Comparison of ENCODE assay signal across 27 cellular contexts in genomic region chr15:39462691-39463090, GRCh38.
DNase-seq lines count a peak whose midpoint lies in the region; ATAC-seq lines count a peak whose summit lies in the region.
"Had no signal": no experiment of that assay in that cellular context is flagged by ENCODE, and none has a peak within 500 bp of the region (broad histone marks: within the 10 kb centered on the region; RNA-seq: fewer than 3 reads in every experiment).

No MANE protein-coding gene starts in this region.

- H3K9me2 ChIP-seq in GM23248 (ENCODE audit: insufficient read depth), result no peaks in the 10 kb centered on the region

- no peaks in the 10 kb centered on the region for H3K36me3 Mint-ChIP-seq in T-cell
- H3K36me3 Mint-ChIP-seq: activated naive CD8-positive, alpha-beta T cell treated with anti-CD3 and anti-CD28 coated beads, Interleukin-2, amount 10 ng/mL, durations not matched to agents 7 days and 5 days; CD4-positive, CD25-positive, alpha-beta regulatory T cell had no signal

- WGBS in GM23248 (ENCODE audit: low coverage in 1 of 2, low lambda C conversion rate in 2 of 2, missing lambda C conversion rate in 2 of 2), 2 experiments, result 93 to 94% methylated on average over 1 of the region's 1 CpG

- H3K4me3 Mint-ChIP-seq in T-cell, result no peak overlapping the region
- H3K4me3 Mint-ChIP-seq: activated naive CD8-positive, alpha-beta T cell treated with anti-CD3 and anti-CD28 coated beads, Interleukin-2, amount 10 ng/mL, durations not matched to agents 7 days and 5 days; CD4-positive, CD25-positive, alpha-beta regulatory T cell; T-helper 1 cell treated with Interleukin-12 subunit alpha and Interleukin-12 subunit beta and Interleukin-4 antibody, amounts not matched to agents 30 μg/mL and 1 μg/mL, for 36 hours; type B pancreatic cell had no signal

- no peaks in the 10 kb centered on the region for H3K36me3 ChIP-seq in GM23248 (ENCODE audit: low read depth)
- H3K36me3 ChIP-seq: heart right ventricle, neutrophil, SJCRH30, spleen, stomach had no signal

- peak overlapping the region; percentile 57 for H3K27ac ChIP-seq in GM23248
- H3K27ac ChIP-seq: neutrophil, SJCRH30, VCaP had no signal

- ATAC-seq in T-cell (replicated peaks in 1 of 4), result no peak
- ATAC-seq: esophagus mucosa, GM12878 had no signal

- H3K9me3 Mint-ChIP-seq in T-cell, result no peaks in the 10 kb centered on the region
- H3K9me3 Mint-ChIP-seq: activated naive CD8-positive, alpha-beta T cell treated with anti-CD3 and anti-CD28 coated beads, Interleukin-2, amount 10 ng/mL, durations not matched to agents 7 days and 5 days; T-helper 1 cell treated with Interleukin-12 subunit alpha and Interleukin-12 subunit beta and Interleukin-4 antibody, amounts not matched to agents 30 μg/mL and 1 μg/mL, for 36 hours had no signal

- peaks cover 0 to 5% of the 10 kb centered on the region in 2 donors for H3K27me3 Mint-ChIP-seq in T-cell
- H3K27me3 Mint-ChIP-seq: activated naive CD8-positive, alpha-beta T cell treated with anti-CD3 and anti-CD28 coated beads, Interleukin-2, amount 10 ng/mL, durations not matched to agents 7 days and 5 days; type B pancreatic cell had no signal

- DNase-seq in GM23248 (peak; percentile 62), RPMI7951 (ENCODE audit: low read depth) (peak; percentile 78), dermis microvascular lymphatic vessel endothelial cell (ENCODE audit: low read depth in 2 of 2) (peak; percentile 47 to 84), lung microvascular endothelial cell (ENCODE audit: low read depth in 2 of 2) (peak; percentile 82 to 90), NCI-H2081 treated with DMSO at 0.1 percent for 48 hours (lab: John Stamatoyannopoulos, UW) (no peak), RPMI8226 (no peak), T-cell (no peak), HuH-7.5 (ENCODE audit: low spot score) (no peak)
- DNase-seq: activated CD4-positive, alpha-beta T cell treated with anti-CD3 and anti-CD28 coated beads, Interleukin-2, amount 50 U/mL, for 1 hour; activated CD8-positive, alpha-beta memory T cell treated with anti-CD3 and anti-CD28 coated beads, Interleukin-2, amount 50 U/mL, for 4 hours; activated naive CD8-positive, alpha-beta T cell treated with anti-CD3 and anti-CD28 coated beads, Interleukin-2, amount 10 ng/mL, durations not matched to agents 7 days and 5 days; caudate nucleus; CD4-positive, CD25-positive, alpha-beta regulatory T cell; heart right ventricle; left ventricle myocardium superior; NCI-H146; NCI-H82; SJCRH30; spleen; stimulated activated CD4-positive, alpha-beta T cell treated with anti-CD3 and anti-CD28 coated beads, Interleukin-4, amount 100 ng/mL, for 4 hours; stomach had no signal

- POLR2A ChIA-PET in T-cell (lab: Charles Lee), result interaction anchor here in 1 of 2 donors (0.9 kb wide), 1 partner anchor 10 kb away, joined by 4 read pairs; no protein-coding TSS in a partner anchor

- in situ Hi-C loops in GM23248 (cut with MboI), result loop anchor here (10.0 kb wide), 1 partner anchor 112 kb away; no protein-coding TSS in a partner anchor

- no peak overlapping the region for H3K4me3 ChIP-seq in GM23248
- H3K4me3 ChIP-seq: GM12878, heart right ventricle, SJCRH30, spleen, stomach had no signal

- peaks cover 36% of the 10 kb centered on the region for H3K4me1 ChIP-seq in GM23248 (ENCODE audit: insufficient read depth)

- H3K9ac ChIP-seq in GM23248, result no peak overlapping the region

- H3K27me3 ChIP-seq in GM23248 (replicated peaks; ENCODE audit: insufficient read depth), result no peaks in the 10 kb centered on the region
- H3K27me3 ChIP-seq: heart right ventricle, neutrophil, SJCRH30, spleen, stomach had no signal

- no peaks in the 10 kb centered on the region for H3K4me1 Mint-ChIP-seq in T-cell
- H3K4me1 Mint-ChIP-seq: activated naive CD8-positive, alpha-beta T cell treated with anti-CD3 and anti-CD28 coated beads, Interleukin-2, amount 10 ng/mL, durations not matched to agents 7 days and 5 days; CD4-positive, CD25-positive, alpha-beta regulatory T cell had no signal

- CTCF ChIA-PET in T-cell (lab: Charles Lee), result no interaction called here

- no peak overlapping the region for H3K4me2 ChIP-seq in GM23248 (ENCODE audit: unreplicated experiment)

- no peaks in the 10 kb centered on the region for H4K20me1 ChIP-seq in GM23248 (ENCODE audit: insufficient read depth)

- no peaks in the 10 kb centered on the region for H3K79me2 ChIP-seq in GM23248 (ENCODE audit: insufficient read depth)

- H3K9me3 ChIP-seq in GM23248 (ENCODE audit: low read depth), result no peaks in the 10 kb centered on the region
- H3K9me3 ChIP-seq: neutrophil, spleen, stomach had no signal

- H2AFZ ChIP-seq in GM23248, result no peak overlapping the region

- H3K27ac Mint-ChIP-seq in T-cell, result no peak overlapping the region
- H3K27ac Mint-ChIP-seq: activated naive CD8-positive, alpha-beta T cell treated with anti-CD3 and anti-CD28 coated beads, Interleukin-2, amount 10 ng/mL, durations not matched to agents 7 days and 5 days; CD4-positive, CD25-positive, alpha-beta regulatory T cell; T-helper 1 cell treated with Interleukin-12 subunit alpha and Interleukin-12 subunit beta and Interleukin-4 antibody, amounts not matched to agents 30 μg/mL and 1 μg/mL, for 36 hours; type B pancreatic cell had no signal

- H3F3A ChIP-seq in GM23248 (ENCODE audit: insufficient read depth), result peaks cover 59% of the 10 kb centered on the region

Comparison
In these comparisons a context has a peak if more than half of its experiments do, and no peak if none do; other contexts are left out.
1. DNase-seq: peak in GM23248 (single experiment), RPMI7951 (single experiment), dermis microvascular lymphatic vessel endothelial cell (2 of 2) and lung microvascular endothelial cell (2 of 2); none in NCI-H2081 treated with DMSO at 0.1 percent for 48 hours (single experiment), RPMI8226 (single experiment), T-cell (0 of 34) and HuH-7.5 (single experiment).